12 cellular contexts compared by ENCODE assay signal in genomic region chr12:87150969-87151662, GRCh38.
DNase-seq lines count a peak whose midpoint lies in the region; ATAC-seq and TF ChIP-seq lines count a peak whose summit lies in the region.
"Had no signal": no experiment of that assay in that cellular context is flagged by ENCODE, and none has a peak within 500 bp of the region (broad histone marks: within the 10 kb centered on the region; RNA-seq: fewer than 3 reads in every experiment).

No MANE protein-coding gene starts in this region.

- H3K9me3 Mint-ChIP-seq in type B pancreatic cell: no peaks in the 10 kb centered on the region
- peaks cover 9% of the 10 kb centered on the region for H3K9me3 Mint-ChIP-seq in stimulated activated memory B cell treated with anti-CD40 and anti-IgM and Interleukin-4, amounts not matched to agents 10 μg/mL and 1 μg/mL and 100 μg/mL, for 72 hours

- DNase-seq in DMS53 treated with DMSO at 0.1 percent for 48 hours (lab: John Stamatoyannopoulos, UW; ENCODE audit: unreplicated experiment) (peak; percentile 45), type B pancreatic cell (ENCODE audit: extremely low spot score, unreplicated experiment) (no peak), NAMALWA (ENCODE audit: low spot score) (no peak)
- no peak for DNase-seq in activated CD4-positive, alpha-beta T cell treated with anti-CD3 and anti-CD28 coated beads for 48 hours
- DNase-seq: natural killer cell, NCI-H1436 treated with DMSO at 0.1 percent for 48 hours, Peyer's patch had no signal

- TF ChIP-seq CTCF in type B pancreatic cell (conservative IDR thresholded peaks at IDR 0.05): no peak

- H3K27me3 Mint-ChIP-seq in type B pancreatic cell: no peaks in the 10 kb centered on the region
- no peaks in the 10 kb centered on the region for H3K27me3 Mint-ChIP-seq in stimulated activated memory B cell treated with anti-CD40 and anti-IgM and Interleukin-4, amounts not matched to agents 10 μg/mL and 1 μg/mL and 100 μg/mL, for 72 hours

- no peak overlapping the region for H3K27ac Mint-ChIP-seq in type B pancreatic cell
- H3K27ac Mint-ChIP-seq in stimulated activated memory B cell treated with anti-CD40 and anti-IgM and Interleukin-4, amounts not matched to agents 10 μg/mL and 1 μg/mL and 100 μg/mL, for 72 hours: no peak overlapping the region
- H3K27ac Mint-ChIP-seq: natural killer cell had no signal

- ATAC-seq in GM21786 (IDR thresholded peaks at IDR 0.05; ENCODE audit: unreplicated experiment) (peak; percentile 83), HG03520 (IDR thresholded peaks at IDR 0.05; ENCODE audit: unreplicated experiment) (peak; percentile 66), esophagus mucosa (peak; percentile 80)
- no peak for ATAC-seq in stimulated activated memory B cell treated with anti-CD40 and anti-IgM and Interleukin-4, amounts not matched to agents 10 μg/mL and 1 μg/mL and 100 μg/mL, for 72 hours
- ATAC-seq: activated CD4-positive, CD25-positive, alpha-beta regulatory T cell treated with anti-CD3 and anti-CD28 coated beads, Interleukin-2, amount 50 U/mL, for 24 hours; natural killer cell had no signal

- H3K4me1 Mint-ChIP-seq in type B pancreatic cell (ENCODE audit: unreplicated experiment): no peaks in the 10 kb centered on the region
- no peaks in the 10 kb centered on the region for H3K4me1 Mint-ChIP-seq in stimulated activated memory B cell treated with anti-CD40 and anti-IgM and Interleukin-4, amounts not matched to agents 10 μg/mL and 1 μg/mL and 100 μg/mL, for 72 hours
- H3K4me1 Mint-ChIP-seq: natural killer cell had no signal

- no peak overlapping the region for H3K4me3 Mint-ChIP-seq in type B pancreatic cell
- H3K4me3 Mint-ChIP-seq in stimulated activated memory B cell treated with anti-CD40 and anti-IgM and Interleukin-4, amounts not matched to agents 10 μg/mL and 1 μg/mL and 100 μg/mL, for 72 hours: no peak overlapping the region
- H3K4me3 Mint-ChIP-seq: natural killer cell had no signal

- no peaks in the 10 kb centered on the region for H3K36me3 Mint-ChIP-seq in type B pancreatic cell
- no peaks in the 10 kb centered on the region for H3K36me3 Mint-ChIP-seq in stimulated activated memory B cell treated with anti-CD40 and anti-IgM and Interleukin-4, amounts not matched to agents 10 μg/mL and 1 μg/mL and 100 μg/mL, for 72 hours
- H3K36me3 Mint-ChIP-seq: natural killer cell had no signal
